ENCODE assay signal across 25 cellular contexts in the genomic region with DNA sequence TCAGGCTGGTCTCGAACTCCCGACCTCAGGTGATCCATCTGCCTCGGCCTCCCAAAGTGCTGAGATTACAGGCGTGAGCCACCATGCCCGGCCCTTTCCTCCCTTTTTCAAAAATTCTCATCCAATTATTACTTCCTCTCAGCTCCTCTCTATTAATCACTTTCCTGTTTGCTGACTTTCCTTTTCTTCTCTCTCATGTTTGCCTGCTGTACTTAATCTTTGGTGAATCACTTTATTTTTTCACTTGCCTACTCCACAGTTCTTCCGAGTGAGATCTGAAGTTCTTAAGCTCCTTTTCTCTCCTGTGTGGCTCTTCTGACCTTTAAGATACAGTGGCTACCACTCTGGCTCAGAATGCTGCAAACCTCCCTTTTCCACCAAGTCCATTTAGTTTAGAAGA.
DNase-seq lines count a peak whose midpoint lies in the region; ATAC-seq, FAIRE-seq and TF ChIP-seq lines count a peak whose summit lies in the region.
"Had no signal": no experiment of that assay in that cellular context is flagged by ENCODE, and none has a peak within 500 bp of the region (broad histone marks: within the 10 kb centered on the region; RNA-seq: fewer than 3 reads in every experiment).

No MANE protein-coding gene starts in this region.

- DNase-seq in Caco-2 (no peak), IMR-90 (peak; percentile 20), astrocyte (ENCODE audit: low read depth) (peak; percentile 40), iris pigment epithelial cell (ENCODE audit: low read depth) (peak; percentile 46), GM13976 (ENCODE audit: low spot score) (no peak), D341Med (ENCODE audit: low spot score) (no peak)
- DNase-seq in activated naive CD8-positive, alpha-beta T cell treated with anti-CD3 and anti-CD28 coated beads for 36 hours = no peak
- DNase-seq: activated CD4-positive, alpha-beta T cell treated with anti-CD3 and anti-CD28 coated beads, Interleukin-2, amount 50 U/mL, for 48 hours; activated effector memory CD4-positive, alpha-beta T cell treated with Interleukin-2 at 50 U/mL for 16 hours; GF-D8; hippocampal formation; mucosa of descending colon; NCI-H187; NCI-H2227 treated with DMSO at 0.1 percent for 48 hours; NCI-H748 treated with DMSO at 0.1 percent for 48 hours; posterior cingulate gyrus; SHP77 treated with DMSO at 0.1 percent for 48 hours; sigmoid colon had no signal

- peaks cover 20% of the 10 kb centered on the region for H3K4me1 Mint-ChIP-seq in Caco-2 (ENCODE audit: low read depth, unreplicated experiment)
- H3K4me1 Mint-ChIP-seq in astrocyte (ENCODE audit: low read depth, unreplicated experiment) = peaks cover 10% of the 10 kb centered on the region
- no peaks in the 10 kb centered on the region for H3K4me1 Mint-ChIP-seq in activated naive CD8-positive, alpha-beta T cell treated with anti-CD3 and anti-CD28 coated beads for 36 hours

- H4K20me1 ChIP-seq in IMR-90 (ENCODE audit: insufficient read depth, low read length) (no peaks in the 10 kb centered on the region), astrocyte (ENCODE audit: insufficient read depth, low read length) (no peaks in the 10 kb centered on the region)

- dilution Hi-C loops in IMR-90 (cut with HindIII; ENCODE audit: low sequenced_read_pairs, unreplicated experiment) = no loop called here

- H2AK9ac ChIP-seq in IMR-90 (replicated peaks; ENCODE audit: low read depth, low read length, poor library complexity) = no peak overlapping the region

- no peak overlapping the region for H3K9ac ChIP-seq in IMR-90 (ENCODE audit: low read depth, low read length)
- no peak overlapping the region for H3K9ac ChIP-seq in astrocyte (ENCODE audit: low read length)

- intact Hi-C loops in Caco-2 (cut with micrococcal nuclease; ENCODE audit: unreplicated experiment) = no loop called here
- intact Hi-C loops in IMR-90 (cut with micrococcal nuclease) = no loop called here

- no peak for TF ChIP-seq POLR2A in IMR-90 (IDR thresholded peaks at IDR 0.05; ENCODE audit: low read depth, low read length)
- TF ChIP-seq POLR2A in gastroesophageal sphincter (IDR thresholded peaks at IDR 0.05) = no peak

- peak overlapping the region; percentile 76 for H4K91ac ChIP-seq in IMR-90 (ENCODE audit: insufficient read depth, low read depth, low read length)

- in situ Hi-C loops in IMR-90 (cut with MboI; ENCODE audit: low sequenced_read_pairs) = no loop called here
- in situ Hi-C loops in GM13976 (cut with MboI; ENCODE audit: low sequenced_read_pairs, unreplicated experiment) = no loop called here

- H3K79me2 ChIP-seq in astrocyte (ENCODE audit: insufficient read depth, low read length) = no peaks in the 10 kb centered on the region

- H3K36me3 Mint-ChIP-seq in Caco-2 (ENCODE audit: insufficient read depth, unreplicated experiment) = peaks cover 4% of the 10 kb centered on the region
- no peaks in the 10 kb centered on the region for H3K36me3 Mint-ChIP-seq in astrocyte (ENCODE audit: low read depth, unreplicated experiment)
- H3K36me3 Mint-ChIP-seq in activated naive CD8-positive, alpha-beta T cell treated with anti-CD3 and anti-CD28 coated beads for 36 hours = no peaks in the 10 kb centered on the region
- H3K36me3 Mint-ChIP-seq: CD14-positive monocyte had no signal

- no peak for TF ChIP-seq EP300 in gastroesophageal sphincter (IDR thresholded peaks at IDR 0.05)

- H2BK15ac ChIP-seq in IMR-90 (ENCODE audit: low read depth, low read length) = peak overlapping the region; percentile 79; the same call in 1 of the 3 replicates

- H3K9me1 ChIP-seq in IMR-90 (ENCODE audit: insufficient read depth, low read length) = peaks cover 4% of the 10 kb centered on the region; the same call in 1 of the 2 replicates

- peak overlapping the region; percentile 79 for H2BK20ac ChIP-seq in IMR-90 (ENCODE audit: low read depth, low read length)

- H2AK5ac ChIP-seq in IMR-90 (ENCODE audit: low read depth, low read length) = peak overlapping the region; percentile 48; the same call in 1 of the 2 replicates

- H3K27ac ChIP-seq in IMR-90 (ENCODE audit: insufficient read depth, low read length) = no peak overlapping the region
- H3K27ac ChIP-seq in astrocyte (ENCODE audit: low read depth, low read length) = peak overlapping the region; percentile 48
- H3K27ac ChIP-seq in gastroesophageal sphincter = no peak overlapping the region
- H3K27ac ChIP-seq: sigmoid colon, VCaP had no signal

- CTCF ChIA-PET in Caco-2 (lab: Charles Lee) (no interaction called here), IMR-90 (lab: Yijun Ruan, JAX) (no interaction called here)

- H2BK120ac ChIP-seq in IMR-90 (ENCODE audit: low read depth, low read length) = peak overlapping the region; percentile 83

- FAIRE-seq in astrocyte (lab: Jason Lieb, UNC) = no peak
- FAIRE-seq: frontal cortex, K562 had no signal

- no peak overlapping the region for H3K4me2 ChIP-seq in IMR-90 (ENCODE audit: low read depth, low read length)
- H3K4me2 ChIP-seq in astrocyte (ENCODE audit: low read length) = peak overlapping the region; percentile 56

- peaks cover 32% of the 10 kb centered on the region for H3K4me1 ChIP-seq in Caco-2
- H3K4me1 ChIP-seq in IMR-90 (ENCODE audit: control insufficient read depth, insufficient read depth, low read length) = peaks cover 12% of the 10 kb centered on the region
- peaks cover 30% of the 10 kb centered on the region for H3K4me1 ChIP-seq in astrocyte (ENCODE audit: insufficient read depth, low read length)
- peaks cover 0 to 6% (median 0%) of the 10 kb centered on the region in 3 donors for H3K4me1 ChIP-seq in gastroesophageal sphincter
- H3K4me1 ChIP-seq: HAP-1 had no signal

- H4K5ac ChIP-seq in IMR-90 (ENCODE audit: low read depth, low read length) = peak overlapping the region; percentile 81; the same call in 1 of the 2 replicates

- H3K27ac Mint-ChIP-seq in Caco-2 (ENCODE audit: unreplicated experiment) (peak overlapping the region; percentile 12), astrocyte (ENCODE audit: unreplicated experiment) (no peak overlapping the region)
- no peak overlapping the region for H3K27ac Mint-ChIP-seq in activated naive CD8-positive, alpha-beta T cell treated with anti-CD3 and anti-CD28 coated beads for 36 hours
- H3K27ac Mint-ChIP-seq: CD14-positive monocyte; dendritic cell treated with granulocyte-macrophage colony-stimulating factor and Interleukin-4, amounts not matched to agents 40 ng/mL and 50 ng/mL, for 4 days had no signal

- H3K18ac ChIP-seq in IMR-90 (ENCODE audit: low read depth, low read length) = peak overlapping the region; percentile 93; the same call in 1 of the 2 replicates

- TF ChIP-seq CTCF in Caco-2 (IDR thresholded peaks at IDR 0.05; ENCODE audit: insufficient read depth in 1 of 2, low read depth in 1 of 2, low read length in 1 of 2, severe bottlenecking in 1 of 2, unreplicated experiment in 1 of 2) (no peak), IMR-90 (conservative IDR thresholded peaks at IDR 0.05; ENCODE audit: low read depth, low read length) (no peak), astrocyte (IDR thresholded peaks at IDR 0.05; ENCODE audit: insufficient read depth, low read depth, low read length) (no peak), GM13976 (IDR thresholded peaks at IDR 0.05; ENCODE audit: borderline replicate concordance, control extremely low read depth, extremely low read depth, insufficient read depth, missing control alignments) (no peak), gastroesophageal sphincter (IDR thresholded peaks at IDR 0.05) (no peak)

- peak overlapping the region; percentile 70 for H2BK5ac ChIP-seq in IMR-90 (ENCODE audit: low read depth, low read length, poor library complexity, severe bottlenecking)

- peak overlapping the region; percentile 64; the same call in 1 of the 2 replicates for H3K14ac ChIP-seq in IMR-90 (replicated peaks; ENCODE audit: low read depth, low read length)

- H2AFZ ChIP-seq in IMR-90 (replicated peaks; ENCODE audit: low read length, poor library complexity) = no peak overlapping the region
- no peak overlapping the region for H2AFZ ChIP-seq in astrocyte (ENCODE audit: low read depth, low read length)

- H3K79me1 ChIP-seq in IMR-90 (ENCODE audit: low read depth in 1 of 2, low read length in 2 of 2) = no peaks in the 10 kb centered on the region

- no peak overlapping the region for H3K56ac ChIP-seq in IMR-90 (ENCODE audit: extremely low read depth, insufficient read depth, low read length)

- H3K27me3 Mint-ChIP-seq in Caco-2 (ENCODE audit: insufficient read depth, unreplicated experiment) (no peaks in the 10 kb centered on the region), astrocyte (ENCODE audit: low read depth, unreplicated experiment) (peaks cover 6% of the 10 kb centered on the region)
- no peaks in the 10 kb centered on the region for H3K27me3 Mint-ChIP-seq in activated naive CD8-positive, alpha-beta T cell treated with anti-CD3 and anti-CD28 coated beads for 36 hours
- H3K27me3 Mint-ChIP-seq: dendritic cell treated with granulocyte-macrophage colony-stimulating factor and Interleukin-4, amounts not matched to agents 40 ng/mL and 50 ng/mL, for 4 days had no signal

- H3K27me3 ChIP-seq in Caco-2 (replicated peaks; ENCODE audit: control insufficient read depth, insufficient read depth, low read length) (no peaks in the 10 kb centered on the region), IMR-90 (ENCODE audit: control insufficient read depth, insufficient read depth, low read length) (no peaks in the 10 kb centered on the region), astrocyte (ENCODE audit: insufficient read depth, low read length) (no peaks in the 10 kb centered on the region), gastroesophageal sphincter (no peaks in the 10 kb centered on the region)
- H3K27me3 ChIP-seq: sigmoid colon had no signal

- H3K4me3 ChIP-seq in Caco-2 (ENCODE audit: low read depth, low read length) = no peak overlapping the region
- H3K4me3 ChIP-seq in IMR-90 (ENCODE audit: insufficient read depth, low read depth, low read length) = no peak overlapping the region
- no peak overlapping the region for H3K4me3 ChIP-seq in astrocyte (ENCODE audit: insufficient read depth, low read depth, low read length)
- no peak overlapping the region for H3K4me3 ChIP-seq in gastroesophageal sphincter
- H3K4me3 ChIP-seq: HAP-1, K562, mucosa of descending colon, sigmoid colon had no signal

- H4K8ac ChIP-seq in IMR-90 (ENCODE audit: low read depth in 2 of 2, low read length in 2 of 2) = peak overlapping the region in 1 of 2 experiments; percentile 77; a peak in 3 of 4 replicates

- WGBS in IMR-90 (ENCODE audit: extremely low coverage in 2 of 2, insufficient read length in 1 of 2), 2 experiments = 75% methylated on average over 3 of the region's 6 CpGs; no CpG with 5 or more reads in 1 of the 2 experiments
- 67 to 69% methylated on average over 3 to 6 of the region's 6 CpGs for WGBS in gastroesophageal sphincter (ENCODE audit: low coverage in 1 of 2), 2 donors

- H3K4me3 Mint-ChIP-seq in Caco-2 (ENCODE audit: unreplicated experiment) (no peak overlapping the region), astrocyte (ENCODE audit: unreplicated experiment) (no peak overlapping the region)
- H3K4me3 Mint-ChIP-seq in activated naive CD8-positive, alpha-beta T cell treated with anti-CD3 and anti-CD28 coated beads for 36 hours = no peak overlapping the region
- H3K4me3 Mint-ChIP-seq: CD14-positive monocyte; dendritic cell treated with granulocyte-macrophage colony-stimulating factor and Interleukin-4, amounts not matched to agents 40 ng/mL and 50 ng/mL, for 4 days had no signal

- peaks cover 8% of the 10 kb centered on the region for H3K9me3 Mint-ChIP-seq in Caco-2 (ENCODE audit: unreplicated experiment)
- H3K9me3 Mint-ChIP-seq in astrocyte (ENCODE audit: unreplicated experiment) = peaks cover 10% of the 10 kb centered on the region
- H3K9me3 Mint-ChIP-seq in activated naive CD8-positive, alpha-beta T cell treated with anti-CD3 and anti-CD28 coated beads for 36 hours = peaks cover 4% of the 10 kb centered on the region
- H3K9me3 Mint-ChIP-seq: dendritic cell treated with granulocyte-macrophage colony-stimulating factor and Interleukin-4, amounts not matched to agents 40 ng/mL and 50 ng/mL, for 4 days had no signal

- ATAC-seq in IMR-90 (ENCODE audit: low read depth) (no peak), gastroesophageal sphincter (no peak)
- ATAC-seq: K562, mucosa of descending colon had no signal

- H3K36me3 ChIP-seq in Caco-2 (ENCODE audit: control insufficient read depth, insufficient read depth, low read length) = no peaks in the 10 kb centered on the region
- H3K36me3 ChIP-seq in IMR-90 (ENCODE audit: control insufficient read depth, insufficient read depth, low read length) = no peaks in the 10 kb centered on the region
- H3K36me3 ChIP-seq in astrocyte (ENCODE audit: insufficient read depth, low read length) = no peaks in the 10 kb centered on the region
- H3K36me3 ChIP-seq in gastroesophageal sphincter = no peaks in the 10 kb centered on the region
- H3K36me3 ChIP-seq: HAP-1, sigmoid colon had no signal

- H3K9me3 ChIP-seq in Caco-2 (no peaks in the 10 kb centered on the region), IMR-90 (ENCODE audit: control insufficient read depth, insufficient read depth, low read length) (peaks cover 2% of the 10 kb centered on the region; the same call in 1 of the 2 replicates), astrocyte (ENCODE audit: insufficient read depth, low read depth, low read length) (peaks cover 4% of the 10 kb centered on the region), gastroesophageal sphincter (peaks cover 0 to 10% (median 0%) of the 10 kb centered on the region in 3 donors)
- H3K9me3 ChIP-seq: sigmoid colon had no signal

- POLR2A ChIA-PET in Caco-2 (lab: Charles Lee) (interaction anchor here (0.5 to 0.9 kb wide), 2 partner anchors 80 to 126 kb away, joined by 3 to 4 read pairs; a partner anchor contains a TSS), IMR-90 (lab: Charles Lee; ENCODE audit: unreplicated experiment) (no interaction called here)

- BruUV-seq in Caco-2 (replicated peaks; lab: Mats Ljungman, UMichigan) = no TSS peak
- BruUV-seq in IMR-90 (replicated peaks; lab: Mats Ljungman, UMichigan) = no TSS peak

- peak overlapping the region; percentile 58; the same call in 1 of the 2 replicates for H3K23ac ChIP-seq in IMR-90 (ENCODE audit: low read depth, low read length)

- TF ChIP-seq RAD21 in IMR-90 (IDR thresholded peaks at IDR 0.05; ENCODE audit: low read length) = no peak

- H3K4ac ChIP-seq in IMR-90 (ENCODE audit: low read depth, low read length) = peak overlapping the region; percentile 58

Comparison
In these comparisons a context has a peak if more than half of its experiments do, and no peak if none do; other contexts are left out.
1. DNase-seq: peak in IMR-90 (single experiment), astrocyte (single experiment) and iris pigment epithelial cell (single experiment); none in Caco-2 (0 of 2), GM13976 (single experiment), D341Med (single experiment) and activated naive CD8-positive, alpha-beta T cell treated with anti-CD3 and anti-CD28 coated beads for 36 hours (single experiment).